8 cellular contexts compared by ENCODE assay signal in genomic region chr3:172595648-172596393, GRCh38.
DNase-seq lines count a peak whose midpoint lies in the region; ATAC-seq, FAIRE-seq and TF ChIP-seq lines count a peak whose summit lies in the region.

No MANE protein-coding gene starts in this region.

- WGBS in right lobe of liver (ENCODE audit: insufficient coverage, low coverage, low lambda C conversion rate, missing lambda C conversion rate): under 1% methylated on average over 7 of the region's 7 CpGs
- 4% methylated on average over 7 of the region's 7 CpGs for WGBS in suprapubic skin

- H3K36me3 ChIP-seq in right lobe of liver: no peaks in the 10 kb centered on the region
- H3K36me3 ChIP-seq in suprapubic skin: no peaks in the 10 kb centered on the region

- peaks cover 52 to 54% (median 53%) of the 10 kb centered on the region in 3 donors for H3K4me1 Mint-ChIP-seq in T-cell

- POLR2A ChIA-PET in T-cell (lab: Charles Lee): no interaction called here

- intact Hi-C loops in right lobe of liver (cut with DNase I): no loop called here

- H3K4me1 ChIP-seq in right lobe of liver: peaks cover 0 to 22% (median 6%) of the 10 kb centered on the region in 4 donors
- peaks cover 45% of the 10 kb centered on the region for H3K4me1 ChIP-seq in suprapubic skin

- FAIRE-seq in G401.6 (lab: Jason Lieb, UNC) (peak; percentile 91), colon (lab: Jason Lieb, UNC) (peak; percentile 51)

- peak overlapping the region; percentile 93 to 95 for H3K27ac Mint-ChIP-seq in T-cell

- peaks cover 0 to under 1% (median 0%) of the 10 kb centered on the region in 3 donors for H3K9me3 Mint-ChIP-seq in T-cell

- CTCF ChIA-PET in T-cell (lab: Charles Lee): interaction anchor here (0.5 to 3.6 kb wide), 58 partner anchors 8 to 981 kb away, joined by 3 to 24 read pairs (median 4); partner anchors contain the start of genes TNFSF10 (in 2 of the 2) and ECT2 (in 1 of the 2)

- TF ChIP-seq CTCF in right lobe of liver (IDR thresholded peaks at IDR 0.05) (peak; percentile 75 to 95 (median 76)), suprapubic skin (IDR thresholded peaks at IDR 0.05) (peak; percentile 56 to 77)

- ATAC-seq in GM21528 (IDR thresholded peaks at IDR 0.05; ENCODE audit: low FRiP score, unreplicated experiment): peak; percentile 39
- ATAC-seq in T-cell (replicated peaks in 1 of 4): peak; percentile 18 to 68 (median 57)
- ATAC-seq in right lobe of liver: peak; percentile 77 to 87 (median 81)

- no peaks in the 10 kb centered on the region for H3K36me3 Mint-ChIP-seq in T-cell

- H3K27me3 ChIP-seq in right lobe of liver: no peaks in the 10 kb centered on the region
- no peaks in the 10 kb centered on the region for H3K27me3 ChIP-seq in suprapubic skin

- TF ChIP-seq EP300 in suprapubic skin (IDR thresholded peaks at IDR 0.05): no peak

- H3K4me3 Mint-ChIP-seq in T-cell: peak overlapping the region; percentile 62 to 84 (median 81)

- H3K9me3 ChIP-seq in right lobe of liver (no peaks in the 10 kb centered on the region), suprapubic skin (no peaks in the 10 kb centered on the region)

- peak; percentile 65 for DNase-seq in LHCN-M2 (ENCODE audit: low read depth)
- DNase-seq in T-cell: peak in 24 of 34 experiments; percentile 7 to 57 (median 29)
- no peak for DNase-seq in right lobe of liver
- no peak for DNase-seq in suprapubic skin (ENCODE audit: low spot score in 2 of 2)
- DNase-seq in NCI-H69 (lab: John Stamatoyannopoulos, UW): no peak

- H3K27me3 Mint-ChIP-seq in T-cell: no peaks in the 10 kb centered on the region

- H3K27ac ChIP-seq in right lobe of liver (peak overlapping the region; percentile 80 to 95 (median 89)), suprapubic skin (peak overlapping the region; percentile 87)

- TF ChIP-seq POLR2A in right lobe of liver (IDR thresholded peaks at IDR 0.05) (no peak), suprapubic skin (IDR thresholded peaks at IDR 0.05) (no peak)

- peak overlapping the region; percentile 19 to 47 (median 42) for H3K4me3 ChIP-seq in right lobe of liver
- H3K4me3 ChIP-seq in suprapubic skin: peak overlapping the region; percentile 27

Comparison
In these comparisons a context has a peak if more than half of its experiments do, and no peak if none do; other contexts are left out.
1. DNase-seq: peak in LHCN-M2 (single experiment) and T-cell (24 of 34); none in right lobe of liver (0 of 3), suprapubic skin (0 of 2) and NCI-H69 (single experiment).
2. Peak in every context shown above with its lines, with median percentiles within 50 percentile points of each other: ATAC-seq.